ENCODE assay signal across 1 cellular context in the genomic region with DNA sequence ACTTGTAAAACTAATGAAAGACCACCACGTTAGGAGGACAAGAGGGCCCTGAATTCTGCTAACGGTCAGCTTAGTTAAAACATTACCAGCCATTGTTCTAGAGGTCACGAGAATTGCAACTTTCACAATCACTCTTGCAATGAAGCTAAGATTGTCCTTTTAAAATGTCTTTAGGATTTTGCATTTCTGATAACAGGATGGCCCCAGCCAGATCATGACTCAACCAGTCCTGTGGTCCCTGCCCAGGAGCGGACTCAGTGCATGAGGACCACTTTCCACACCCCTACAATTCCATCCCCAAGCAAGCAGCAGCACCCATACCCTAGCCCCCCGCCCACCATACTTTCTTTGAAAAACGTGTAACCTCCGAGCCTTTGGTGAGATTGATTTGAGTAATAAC.
TF ChIP-seq lines count a peak whose summit lies in the region.

No MANE protein-coding gene starts in this region.

TF ChIP-seq in GM23338, 12 proteins besides CTCF, POLR2A, EP300 and RAD21 (continued from another document):
- TF ChIP-seq, protein P1, sequence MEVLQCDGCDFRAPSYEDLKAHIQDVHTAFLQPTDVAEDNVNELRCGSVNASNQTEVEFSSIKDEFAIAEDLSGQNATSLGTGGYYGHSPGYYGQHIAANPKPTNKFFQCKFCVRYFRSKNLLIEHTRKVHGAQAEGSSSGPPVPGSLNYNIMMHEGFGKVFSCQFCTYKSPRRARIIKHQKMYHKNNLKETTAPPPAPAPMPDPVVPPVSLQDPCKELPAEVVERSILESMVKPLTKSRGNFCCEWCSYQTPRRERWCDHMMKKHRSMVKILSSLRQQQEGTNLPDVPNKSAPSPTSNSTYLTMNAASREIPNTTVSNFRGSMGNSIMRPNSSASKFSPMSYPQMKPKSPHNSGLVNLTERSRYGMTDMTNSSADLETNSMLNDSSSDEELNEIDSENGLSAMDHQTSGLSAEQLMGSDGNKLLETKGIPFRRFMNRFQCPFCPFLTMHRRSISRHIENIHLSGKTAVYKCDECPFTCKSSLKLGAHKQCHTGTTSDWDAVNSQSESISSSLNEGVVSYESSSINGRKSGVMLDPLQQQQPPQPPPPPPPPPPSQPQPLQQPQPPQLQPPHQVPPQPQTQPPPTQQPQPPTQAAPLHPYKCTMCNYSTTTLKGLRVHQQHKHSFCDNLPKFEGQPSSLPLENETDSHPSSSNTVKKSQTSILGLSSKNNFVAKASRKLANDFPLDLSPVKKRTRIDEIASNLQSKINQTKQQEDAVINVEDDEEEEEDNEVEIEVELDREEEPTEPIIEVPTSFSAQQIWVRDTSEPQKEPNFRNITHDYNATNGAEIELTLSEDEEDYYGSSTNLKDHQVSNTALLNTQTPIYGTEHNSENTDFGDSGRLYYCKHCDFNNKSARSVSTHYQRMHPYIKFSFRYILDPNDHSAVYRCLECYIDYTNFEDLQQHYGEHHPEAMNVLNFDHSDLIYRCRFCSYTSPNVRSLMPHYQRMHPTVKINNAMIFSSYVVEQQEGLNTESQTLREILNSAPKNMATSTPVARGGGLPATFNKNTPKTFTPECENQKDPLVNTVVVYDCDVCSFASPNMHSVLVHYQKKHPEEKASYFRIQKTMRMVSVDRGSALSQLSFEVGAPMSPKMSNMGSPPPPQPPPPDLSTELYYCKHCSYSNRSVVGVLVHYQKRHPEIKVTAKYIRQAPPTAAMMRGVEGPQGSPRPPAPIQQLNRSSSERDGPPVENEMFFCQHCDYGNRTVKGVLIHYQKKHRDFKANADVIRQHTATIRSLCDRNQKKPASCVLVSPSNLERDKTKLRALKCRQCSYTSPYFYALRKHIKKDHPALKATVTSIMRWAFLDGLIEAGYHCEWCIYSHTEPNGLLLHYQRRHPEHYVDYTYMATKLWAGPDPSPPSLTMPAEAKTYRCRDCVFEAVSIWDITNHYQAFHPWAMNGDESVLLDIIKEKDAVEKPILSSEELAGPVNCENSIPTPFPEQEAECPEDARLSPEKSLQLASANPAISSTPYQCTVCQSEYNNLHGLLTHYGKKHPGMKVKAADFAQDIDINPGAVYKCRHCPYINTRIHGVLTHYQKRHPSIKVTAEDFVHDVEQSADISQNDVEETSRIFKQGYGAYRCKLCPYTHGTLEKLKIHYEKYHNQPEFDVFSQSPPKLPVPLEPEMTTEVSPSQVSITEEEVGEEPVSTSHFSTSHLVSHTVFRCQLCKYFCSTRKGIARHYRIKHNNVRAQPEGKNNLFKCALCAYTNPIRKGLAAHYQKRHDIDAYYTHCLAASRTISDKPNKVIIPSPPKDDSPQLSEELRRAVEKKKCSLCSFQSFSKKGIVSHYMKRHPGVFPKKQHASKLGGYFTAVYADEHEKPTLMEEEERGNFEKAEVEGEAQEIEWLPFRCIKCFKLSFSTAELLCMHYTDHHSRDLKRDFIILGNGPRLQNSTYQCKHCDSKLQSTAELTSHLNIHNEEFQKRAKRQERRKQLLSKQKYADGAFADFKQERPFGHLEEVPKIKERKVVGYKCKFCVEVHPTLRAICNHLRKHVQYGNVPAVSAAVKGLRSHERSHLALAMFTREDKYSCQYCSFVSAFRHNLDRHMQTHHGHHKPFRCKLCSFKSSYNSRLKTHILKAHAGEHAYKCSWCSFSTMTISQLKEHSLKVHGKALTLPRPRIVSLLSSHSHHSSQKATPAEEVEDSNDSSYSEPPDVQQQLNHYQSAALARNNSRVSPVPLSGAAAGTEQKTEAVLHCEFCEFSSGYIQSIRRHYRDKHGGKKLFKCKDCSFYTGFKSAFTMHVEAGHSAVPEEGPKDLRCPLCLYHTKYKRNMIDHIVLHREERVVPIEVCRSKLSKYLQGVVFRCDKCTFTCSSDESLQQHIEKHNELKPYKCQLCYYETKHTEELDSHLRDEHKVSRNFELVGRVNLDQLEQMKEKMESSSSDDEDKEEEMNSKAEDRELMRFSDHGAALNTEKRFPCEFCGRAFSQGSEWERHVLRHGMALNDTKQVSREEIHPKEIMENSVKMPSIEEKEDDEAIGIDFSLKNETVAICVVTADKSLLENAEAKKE (CRISPR knock-in tag; IDR thresholded peaks at IDR 0.05): no peak
- TF ChIP-seq JUNB (IDR thresholded peaks at IDR 0.05; ENCODE audit: unreplicated experiment): no peak
- TF ChIP-seq POLR2AphosphoS5 (IDR thresholded peaks at IDR 0.05; ENCODE audit: low read depth): no peak
- TF ChIP-seq, protein P2, sequence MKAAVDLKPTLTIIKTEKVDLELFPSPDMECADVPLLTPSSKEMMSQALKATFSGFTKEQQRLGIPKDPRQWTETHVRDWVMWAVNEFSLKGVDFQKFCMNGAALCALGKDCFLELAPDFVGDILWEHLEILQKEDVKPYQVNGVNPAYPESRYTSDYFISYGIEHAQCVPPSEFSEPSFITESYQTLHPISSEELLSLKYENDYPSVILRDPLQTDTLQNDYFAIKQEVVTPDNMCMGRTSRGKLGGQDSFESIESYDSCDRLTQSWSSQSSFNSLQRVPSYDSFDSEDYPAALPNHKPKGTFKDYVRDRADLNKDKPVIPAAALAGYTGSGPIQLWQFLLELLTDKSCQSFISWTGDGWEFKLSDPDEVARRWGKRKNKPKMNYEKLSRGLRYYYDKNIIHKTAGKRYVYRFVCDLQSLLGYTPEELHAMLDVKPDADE (IDR thresholded peaks at IDR 0.05): no peak
- no peak for TF ChIP-seq NANOG (IDR thresholded peaks at IDR 0.05; ENCODE audit: borderline replicate concordance)
- TF ChIP-seq, protein P3, sequence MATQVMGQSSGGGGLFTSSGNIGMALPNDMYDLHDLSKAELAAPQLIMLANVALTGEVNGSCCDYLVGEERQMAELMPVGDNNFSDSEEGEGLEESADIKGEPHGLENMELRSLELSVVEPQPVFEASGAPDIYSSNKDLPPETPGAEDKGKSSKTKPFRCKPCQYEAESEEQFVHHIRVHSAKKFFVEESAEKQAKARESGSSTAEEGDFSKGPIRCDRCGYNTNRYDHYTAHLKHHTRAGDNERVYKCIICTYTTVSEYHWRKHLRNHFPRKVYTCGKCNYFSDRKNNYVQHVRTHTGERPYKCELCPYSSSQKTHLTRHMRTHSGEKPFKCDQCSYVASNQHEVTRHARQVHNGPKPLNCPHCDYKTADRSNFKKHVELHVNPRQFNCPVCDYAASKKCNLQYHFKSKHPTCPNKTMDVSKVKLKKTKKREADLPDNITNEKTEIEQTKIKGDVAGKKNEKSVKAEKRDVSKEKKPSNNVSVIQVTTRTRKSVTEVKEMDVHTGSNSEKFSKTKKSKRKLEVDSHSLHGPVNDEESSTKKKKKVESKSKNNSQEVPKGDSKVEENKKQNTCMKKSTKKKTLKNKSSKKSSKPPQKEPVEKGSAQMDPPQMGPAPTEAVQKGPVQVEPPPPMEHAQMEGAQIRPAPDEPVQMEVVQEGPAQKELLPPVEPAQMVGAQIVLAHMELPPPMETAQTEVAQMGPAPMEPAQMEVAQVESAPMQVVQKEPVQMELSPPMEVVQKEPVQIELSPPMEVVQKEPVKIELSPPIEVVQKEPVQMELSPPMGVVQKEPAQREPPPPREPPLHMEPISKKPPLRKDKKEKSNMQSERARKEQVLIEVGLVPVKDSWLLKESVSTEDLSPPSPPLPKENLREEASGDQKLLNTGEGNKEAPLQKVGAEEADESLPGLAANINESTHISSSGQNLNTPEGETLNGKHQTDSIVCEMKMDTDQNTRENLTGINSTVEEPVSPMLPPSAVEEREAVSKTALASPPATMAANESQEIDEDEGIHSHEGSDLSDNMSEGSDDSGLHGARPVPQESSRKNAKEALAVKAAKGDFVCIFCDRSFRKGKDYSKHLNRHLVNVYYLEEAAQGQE (IDR thresholded peaks at IDR 0.05; ENCODE audit: unreplicated experiment): no peak
- no peak for TF ChIP-seq EZH2 (IDR thresholded peaks at IDR 0.05; ENCODE audit: low read depth, unreplicated experiment)
- TF ChIP-seq STAT1 (IDR thresholded peaks at IDR 0.05; ENCODE audit: unreplicated experiment): no peak
- no peak for TF ChIP-seq ZNF331 (CRISPR knock-in tag; IDR thresholded peaks at IDR 0.05; ENCODE audit: low read depth)
- no peak for TF ChIP-seq ZNF114 (CRISPR knock-in tag; IDR thresholded peaks at IDR 0.05)
TF ChIP-seq in GM23338: peak in this region for 0.
